In the genomic region with DNA sequence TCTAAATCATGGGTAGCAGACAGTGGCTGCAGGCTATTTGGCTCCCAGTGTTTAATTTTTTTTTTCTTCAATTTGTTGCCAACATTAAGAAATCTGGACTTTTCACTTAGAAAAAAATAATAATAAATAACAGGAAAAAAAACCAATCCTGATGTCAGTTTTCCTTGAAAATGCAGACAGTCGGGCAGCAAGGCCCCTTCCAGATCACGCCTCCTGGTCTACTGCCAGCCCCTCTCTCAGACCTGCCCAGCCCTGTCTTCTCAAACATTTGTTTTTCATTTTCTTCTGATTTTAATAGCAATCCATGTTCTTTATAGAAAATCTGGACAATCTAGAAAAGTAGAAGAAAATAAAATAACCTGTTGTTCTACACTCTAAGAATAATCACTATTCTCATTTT, we compare ENCODE assay signal across 14 cellular contexts. TPM values are rescaled to one million over a fixed set of nuclear protein-coding genes. Genes with fewer than 3 reads are reported as not detected.
DNase-seq lines count a peak whose midpoint lies in the region; ATAC-seq, FAIRE-seq and TF ChIP-seq lines count a peak whose summit lies in the region.
"Had no signal": no experiment of that assay in that cellular context is flagged by ENCODE, and none has a peak within 500 bp of the region (broad histone marks: within the 10 kb centered on the region; RNA-seq: fewer than 3 reads in every experiment).

No MANE protein-coding gene starts in this region.

- 32% methylated on average over 2 of the region's 2 CpGs for WGBS in prostate gland

- peaks cover 7% of the 10 kb centered on the region for H3K4me1 Mint-ChIP-seq in activated T-cell treated with anti-CD3 and anti-CD28 coated beads, Interleukin-2, amount 50 U/mL, for 4 hours (ENCODE audit: low read depth)

- no peak for FAIRE-seq in RCC 7860 (lab: Jason Lieb, UNC)
- FAIRE-seq: H1 had no signal

- DNase-seq in left cardiac atrium: peak; percentile 72
- peak; percentile 62 for DNase-seq in prostate gland (ENCODE audit: low spot score)
- DNase-seq in ascending aorta (ENCODE audit: low spot score in 2 of 2): no peak
- no peak for DNase-seq in RCC 7860 (ENCODE audit: low spot score)
- DNase-seq in activated T-cell treated with anti-CD3 and anti-CD28 coated beads, Interleukin-2, amount 50 U/mL, for 4 hours: no peak
- no peak for DNase-seq in GM20000 (ENCODE audit: low spot score)
- DNase-seq: ACHN; naive thymus-derived CD8-positive, alpha-beta T cell; NCI-H1694 treated with DMSO at 0.1 percent for 48 hours; substantia nigra had no signal

- H3K9me3 ChIP-seq in prostate gland: no peaks in the 10 kb centered on the region
- H3K9me3 ChIP-seq in ascending aorta: no peaks in the 10 kb centered on the region

- H3K4me1 ChIP-seq in prostate gland (replicated peaks) (peaks cover 2% of the 10 kb centered on the region), ascending aorta (peaks cover 3 to 8% of the 10 kb centered on the region in 2 donors)

- TF ChIP-seq POLR2A in prostate gland (IDR thresholded peaks at IDR 0.05): no peak

- H3K36me3 Mint-ChIP-seq in activated T-cell treated with anti-CD3 and anti-CD28 coated beads, Interleukin-2, amount 50 U/mL, for 4 hours (ENCODE audit: insufficient read depth): peaks cover 31% of the 10 kb centered on the region

- ATAC-seq in left cardiac atrium: peak; percentile 78 to 82
- ATAC-seq in activated T-cell treated with anti-CD3 and anti-CD28 coated beads, Interleukin-2, amount 50 U/mL, for 4 hours: no peak
- ATAC-seq: naive thymus-derived CD8-positive, alpha-beta T cell had no signal

- intact Hi-C loops in left cardiac atrium (cut with DNase I): no loop called here
- intact Hi-C loops in prostate gland (cut with DNase I): no loop called here
- intact Hi-C loops in ascending aorta (cut with DNase I): no loop called here

- H3K27me3 ChIP-seq in prostate gland (replicated peaks; ENCODE audit: insufficient read depth) (no peaks in the 10 kb centered on the region), ascending aorta (no peaks in the 10 kb centered on the region)

- H3K4me3 Mint-ChIP-seq in activated T-cell treated with anti-CD3 and anti-CD28 coated beads, Interleukin-2, amount 50 U/mL, for 4 hours: no peak overlapping the region
- H3K4me3 Mint-ChIP-seq: naive thymus-derived CD8-positive, alpha-beta T cell had no signal

- no peak for TF ChIP-seq CTCF in 22Rv1 (IDR thresholded peaks at IDR 0.05)
- TF ChIP-seq CTCF in VCaP (conservative IDR thresholded peaks at IDR 0.05): no peak
- no peak for TF ChIP-seq CTCF in prostate gland (IDR thresholded peaks at IDR 0.05)
- no peak for TF ChIP-seq CTCF in ascending aorta (IDR thresholded peaks at IDR 0.05)
- TF ChIP-seq CTCF in GM20000 (IDR thresholded peaks at IDR 0.05; ENCODE audit: extremely low read depth, missing control alignments): no peak

- H3K27ac ChIP-seq in 22Rv1 (peak overlapping the region; percentile 95), VCaP (peak overlapping the region; percentile 92), prostate gland (peak overlapping the region; percentile 50 to 52), ascending aorta (peak overlapping the region in 1 of 2 donors; percentile 58)

- H3K4me3 ChIP-seq in prostate gland: no peak overlapping the region
- no peak overlapping the region for H3K4me3 ChIP-seq in ascending aorta
- H3K4me3 ChIP-seq: coronary artery had no signal

- H3K9me3 Mint-ChIP-seq in activated T-cell treated with anti-CD3 and anti-CD28 coated beads, Interleukin-2, amount 50 U/mL, for 4 hours: no peaks in the 10 kb centered on the region
- H3K9me3 Mint-ChIP-seq: naive thymus-derived CD8-positive, alpha-beta T cell had no signal

- H3K36me3 ChIP-seq in prostate gland: no peaks in the 10 kb centered on the region
- peaks cover 40 to 45% of the 10 kb centered on the region in 2 donors for H3K36me3 ChIP-seq in ascending aorta

- no peaks in the 10 kb centered on the region for H3K27me3 Mint-ChIP-seq in activated T-cell treated with anti-CD3 and anti-CD28 coated beads, Interleukin-2, amount 50 U/mL, for 4 hours (ENCODE audit: low read depth)
- H3K27me3 Mint-ChIP-seq: naive thymus-derived CD8-positive, alpha-beta T cell had no signal

RNA-seq across cellular contexts. Expression of a gene that starts 15.5 kb away (rescaled TPM):
- 10 to 100 TPM; 47.3 TPM for total RNA-seq in left cardiac atrium
- total RNA-seq in prostate gland: 100 to 1,000 TPM in 1 of 2 donors, 10 to 100 TPM in 1; 88.1 to 122 TPM
- 46.4 TPM for total RNA-seq in ascending aorta
- 10 to 100 TPM in 2 of 3 donors, 1 to 10 TPM in 1; 8.7 to 12.8 (median 10.5) TPM for total RNA-seq in activated T-cell treated with anti-CD3 and anti-CD28 coated beads, Interleukin-2, amount 50 U/mL, for 4 hours

Comparison
In these comparisons a context has a peak if more than half of its experiments do, and no peak if none do; other contexts are left out.
1. ATAC-seq: peak in left cardiac atrium (2 of 2); none in activated T-cell treated with anti-CD3 and anti-CD28 coated beads, Interleukin-2, amount 50 U/mL, for 4 hours (0 of 2).
2. DNase-seq: peak in left cardiac atrium (single experiment) and prostate gland (single experiment); none in ascending aorta (0 of 2), RCC 7860 (single experiment), activated T-cell treated with anti-CD3 and anti-CD28 coated beads, Interleukin-2, amount 50 U/mL, for 4 hours (single experiment) and GM20000 (single experiment).